ENCODE assay signal across 11 cellular contexts in genomic region chr17:29594441-29595090, GRCh38. TPM values are rescaled to one million over a fixed set of nuclear protein-coding genes. Genes with fewer than 3 reads are reported as not detected.
DNase-seq lines count a peak whose midpoint lies in the region; ATAC-seq, FAIRE-seq and TF ChIP-seq lines count a peak whose summit lies in the region.
"Had no signal": no experiment of that assay in that cellular context is flagged by ENCODE, and none has a peak within 500 bp of the region (broad histone marks: within the 10 kb centered on the region; RNA-seq: fewer than 3 reads in every experiment).

No MANE protein-coding gene starts in this region.

- TF ChIP-seq CTCF in K562 (IDR thresholded peaks at IDR 0.05 in 2 of 3, conservative IDR thresholded peaks at IDR 0.05 in 1 of 3; ENCODE audit: insufficient read depth in 2 of 3, low read depth in 1 of 3, low read length in 3 of 3): 0 out of 6 replicates have a peak, but pooled peaks of 1 of the 3 experiments have one; percentile 4
- no peak for TF ChIP-seq CTCF in sigmoid colon (IDR thresholded peaks at IDR 0.05)

- intact Hi-C loops in K562 (cut with micrococcal nuclease) (loop anchor here (5.0 kb wide), 1 partner anchor 202 kb away; the partner anchor contains the start of gene TAOK1), sigmoid colon (cut with DNase I) (no loop called here)

- H3K9ac ChIP-seq in BLaER1 (peak overlapping the region; percentile 95), K562 (ENCODE audit: insufficient read depth in 1 of 2, low read depth in 2 of 2, low read length in 2 of 2) (peak overlapping the region in 1 of 2 experiments; percentile 91; a peak in 2 of 4 replicates)

- H3K9me1 ChIP-seq in K562 (ENCODE audit: control insufficient read depth, insufficient read depth, low read length): peaks cover 4% of the 10 kb centered on the region

- peaks cover 73% of the 10 kb centered on the region for H3K4me1 ChIP-seq in BLaER1
- H3K4me1 ChIP-seq in K562 (replicated peaks in 1 of 2; ENCODE audit: control insufficient read depth in 2 of 2, insufficient read depth in 2 of 2, low read length in 2 of 2): peaks cover 38 to 76% of the 10 kb centered on the region in 2 experiments
- peaks cover 0 to 48% (median 44%) of the 10 kb centered on the region in 4 donors for H3K4me1 ChIP-seq in sigmoid colon

- H3K4me3 ChIP-seq in BLaER1 (peak overlapping the region; percentile 97), K562 (peak overlapping the region; percentile 63; the same call in 1 of the 2 replicates), sigmoid colon (peak overlapping the region in 2 of 4 donors; percentile 73 to 74)
- peak overlapping the region; percentile 68 for H3K4me3 ChIP-seq in Jurkat, Clone E6-1 (ENCODE audit: low read length)

- H3K9me3 Mint-ChIP-seq in natural killer cell treated with Interleukin-12 subunit alpha and Interleukin-12 subunit beta and Interleukin-15 and Interleukin-18, amount 100 ng/mL, for 72 hours: no peaks in the 10 kb centered on the region

- H3K36me3 ChIP-seq in BLaER1: no peaks in the 10 kb centered on the region
- H3K36me3 ChIP-seq in K562 (ENCODE audit: control insufficient read depth, insufficient read depth, low read length): no peaks in the 10 kb centered on the region
- H3K36me3 ChIP-seq in sigmoid colon: no peaks in the 10 kb centered on the region
- H3K36me3 ChIP-seq: heart right ventricle, right lobe of liver had no signal

- in situ Hi-C loops in K562 (cut with MboI): no loop called here

- no peaks in the 10 kb centered on the region for H3K27me3 ChIP-seq in BLaER1
- H3K27me3 ChIP-seq in K562 (ENCODE audit: control insufficient read depth in 2 of 2, insufficient read depth in 2 of 2, low read length in 2 of 2): no peaks in the 10 kb centered on the region
- H3K27me3 ChIP-seq in sigmoid colon: no peaks in the 10 kb centered on the region
- H3K27me3 ChIP-seq: right lobe of liver had no signal

- H3K4me2 ChIP-seq in BLaER1 (peak overlapping the region; percentile 97), K562 (ENCODE audit: insufficient read depth, low read length) (peak overlapping the region; percentile 77)

- ATAC-seq in K562 (no peak), HG02884 (IDR thresholded peaks at IDR 0.05; ENCODE audit: unreplicated experiment) (no peak)
- ATAC-seq in natural killer cell treated with Interleukin-12 subunit alpha and Interleukin-12 subunit beta and Interleukin-15 and Interleukin-18, amount 100 ng/mL, for 72 hours: no peak
- ATAC-seq: heart right ventricle, right lobe of liver had no signal

- H3K36me3 Mint-ChIP-seq in natural killer cell treated with Interleukin-12 subunit alpha and Interleukin-12 subunit beta and Interleukin-15 and Interleukin-18, amount 100 ng/mL, for 72 hours: no peaks in the 10 kb centered on the region

- FAIRE-seq in K562 (lab: Jason Lieb, UNC): no peak

- no peak for DNase-seq in Jurkat, Clone E6-1 (ENCODE audit: low read depth, low spot score)
- no peak for DNase-seq in K562 (ENCODE audit: extremely low read depth in 1 of 4, low spot score in 3 of 4)
- DNase-seq in natural killer cell treated with Interleukin-12 subunit alpha and Interleukin-12 subunit beta and Interleukin-15 and Interleukin-18, amount 100 ng/mL, for 72 hours (ENCODE audit: low spot score): no peak
- no peak for DNase-seq in OCI-M2 (lab: John Stamatoyannopoulos, UW; ENCODE audit: unreplicated experiment)
- DNase-seq in NCI-H1105 treated with DMSO at 0.1 percent for 48 hours (lab: John Stamatoyannopoulos, UW): no peak
- DNase-seq in sigmoid colon: no peak
- DNase-seq: activated effector memory CD4-positive, alpha-beta T cell treated with anti-CD3 and anti-CD28 coated beads, Interleukin-2, amount 50 U/mL, for 16 hours had no signal

- no TSS peak for BruUV-seq in K562 (replicated peaks; lab: Mats Ljungman, UMichigan)

- TF ChIP-seq POLR2A in K562 (conservative IDR thresholded peaks at IDR 0.05) (no peak), sigmoid colon (IDR thresholded peaks at IDR 0.05) (no peak)

- H3K9me3 ChIP-seq in BLaER1 (no peaks in the 10 kb centered on the region), K562 (replicated peaks; ENCODE audit: control insufficient read depth, insufficient read depth, low read depth, low read length) (no peaks in the 10 kb centered on the region), sigmoid colon (no peaks in the 10 kb centered on the region)
- H3K9me3 ChIP-seq: heart right ventricle, right lobe of liver had no signal

- H3K27ac ChIP-seq in BLaER1 (peak overlapping the region; percentile 93), K562 (ENCODE audit: extremely low read depth, low read depth, low read length) (no peak overlapping the region), sigmoid colon (no peak overlapping the region)
- H3K27ac ChIP-seq: right lobe of liver had no signal

- WGBS in K562 (ENCODE audit: insufficient coverage, low coverage, missing lambda C conversion rate): 69% methylated on average over 11 of the region's 12 CpGs
- WGBS in sigmoid colon, 2 donors: 84 to 85% methylated on average over 12 of the region's 12 CpGs

- TF ChIP-seq EP300 in K562 (IDR thresholded peaks at IDR 0.05; ENCODE audit: low read length) (no peak), sigmoid colon (IDR thresholded peaks at IDR 0.05) (no peak)

- H3K27me3 Mint-ChIP-seq in natural killer cell treated with Interleukin-12 subunit alpha and Interleukin-12 subunit beta and Interleukin-15 and Interleukin-18, amount 100 ng/mL, for 72 hours: peaks cover 0 to 2% of the 10 kb centered on the region in 2 donors

- no peak for TF ChIP-seq RAD21 in K562 (CRISPR knock-in tag; conservative IDR thresholded peaks at IDR 0.05 in 1 of 2, IDR thresholded peaks at IDR 0.05 in 1 of 2)

- peaks cover 12 to 17% of the 10 kb centered on the region in 2 donors for H3K4me1 Mint-ChIP-seq in natural killer cell treated with Interleukin-12 subunit alpha and Interleukin-12 subunit beta and Interleukin-15 and Interleukin-18, amount 100 ng/mL, for 72 hours (ENCODE audit: low read depth in 2 of 2)

- CTCF ChIA-PET in K562 (lab: Yijun Ruan, JAX; ENCODE audit: low intra/inter-chr PET ratio): no interaction called here

- peaks cover 6% of the 10 kb centered on the region; the same call in 2 of the 3 replicates for H3K79me2 ChIP-seq in K562 (ENCODE audit: control insufficient read depth, insufficient read depth, low read length)

- peaks cover 57% of the 10 kb centered on the region for H4K20me1 ChIP-seq in BLaER1
- H4K20me1 ChIP-seq in K562 (replicated peaks; ENCODE audit: control insufficient read depth, insufficient read depth, low read length): peaks cover 12% of the 10 kb centered on the region

- no peak overlapping the region for H2AFZ ChIP-seq in K562 (ENCODE audit: low read depth, low read length)

- no peak overlapping the region for H3K27ac Mint-ChIP-seq in natural killer cell treated with Interleukin-12 subunit alpha and Interleukin-12 subunit beta and Interleukin-15 and Interleukin-18, amount 100 ng/mL, for 72 hours

- H3K4me3 Mint-ChIP-seq in natural killer cell treated with Interleukin-12 subunit alpha and Interleukin-12 subunit beta and Interleukin-15 and Interleukin-18, amount 100 ng/mL, for 72 hours: peak overlapping the region; percentile 51

- POLR2A ChIA-PET in K562 (lab: Yijun Ruan, JAX): interaction anchor here (0.6 to 1.0 kb wide), 2 partner anchors 65 to 633 kb away, joined by 4 read pairs; no protein-coding TSS in a partner anchor

RNA-seq across cellular contexts. Expression of gene ANKRD13B, which starts 1.6 kb away (rescaled TPM):
- polyA plus RNA-seq in Jurkat, Clone E6-1 (2012; ENCODE audit: insufficient read depth, insufficient read length): 41.1 TPM
- 17.2 and 53.9 TPM in 2 replicates for total RNA-seq in K562 (2011; cell fraction: chromatin; rRNA removed; ENCODE audit: low replicate concordance)
- total RNA-seq in K562 (2011; cell fraction: nucleolus; rRNA removed): 37.9 and 41.4 TPM in 2 replicates
- 20.8 and 22.1 TPM in 2 replicates for total RNA-seq in K562 (2011; cell fraction: nucleoplasm; rRNA removed)
- total RNA-seq in K562 (2014; rRNA removed) (15.8 and 17.1 TPM in 2 replicates), K562 (2014; rRNA removed; fragmentation: Illumina TruSeq; extraction: Trizol) (2.5 and 3.5 TPM in 2 replicates), K562 (2015; rRNA removed; fragmentation: Illumina TruSeq; extraction: Trizol) (4.3 and 5.0 TPM in 2 replicates), K562 (2021) (22.3 and 28.1 TPM in 2 replicates), sigmoid colon (10 to 100 TPM in 1 of 4 donors, 1 to 10 TPM in 3; 5.4 to 17.2 (median 6.2) TPM)
- polyA plus RNA-seq in K562 (2011; rRNA removed) (4.6 and 6.5 TPM in 2 replicates), K562 (2014; fragmentation: Illumina TruSeq; extraction: Trizol) (10.3 and 11.7 TPM in 2 replicates), K562 (2014; fragmentation: Nextera tagmentation; extraction: Ambion mirVana) (under 1 TPM; 0.15 to 0.59 TPM), K562 (2014; rRNA removed) (14.2 and 15.6 TPM in 2 replicates), sigmoid colon (1 to 10 TPM; 1.6 to 5.2 (median 3.0) TPM)
- 3.9 and 14.6 TPM in 2 replicates for polyA plus RNA-seq in K562 (2011; cell fraction: cytosol; rRNA removed)
- polyA plus RNA-seq in K562 (2011; cell fraction: nucleus; rRNA removed): 28.4 and 73.6 TPM in 2 replicates
- polyA plus RNA-seq in K562 (2012): 9.4 and 11.3 TPM in 2 replicates
- polyA minus RNA-seq in K562 (2011; rRNA and poly(A)+ RNA removed): 2.5 and 3.7 TPM in 2 replicates
- 8.7 and 9.4 TPM in 2 replicates for polyA minus RNA-seq in K562 (2011; cell fraction: cytosol; rRNA and poly(A)+ RNA removed)
- polyA minus RNA-seq in K562 (2011; cell fraction: nucleus; rRNA and poly(A)+ RNA removed): 11.3 and 11.8 TPM in 2 replicates
- total RNA-seq in natural killer cell treated with Interleukin-12 subunit alpha and Interleukin-12 subunit beta and Interleukin-15 and Interleukin-18, amount 100 ng/mL, for 72 hours: 10 to 100 TPM in 1 of 2 donors, 1 to 10 TPM in 1; 4.4 to 32.5 TPM

RNA-seq across cellular contexts. Expression of gene GIT1, which starts 5.1 kb away (rescaled TPM):
- 65.7 TPM for polyA plus RNA-seq in Jurkat, Clone E6-1 (2012; ENCODE audit: insufficient read depth, insufficient read length)
- total RNA-seq in K562 (2011; cell fraction: chromatin; rRNA removed; ENCODE audit: low replicate concordance): 26.1 and 92.6 TPM in 2 replicates
- total RNA-seq in K562 (2011; cell fraction: nucleolus; rRNA removed): 53.0 and 61.9 TPM in 2 replicates
- 24.8 and 33.5 TPM in 2 replicates for total RNA-seq in K562 (2011; cell fraction: nucleoplasm; rRNA removed)
- 22.6 and 27.5 TPM in 2 replicates for total RNA-seq in K562 (2014; rRNA removed)
- total RNA-seq in K562 (2014; rRNA removed; fragmentation: Illumina TruSeq; extraction: Trizol): 7.2 and 11.4 TPM in 2 replicates
- 17.1 and 17.3 TPM in 2 replicates for total RNA-seq in K562 (2015; rRNA removed; fragmentation: Illumina TruSeq; extraction: Trizol)
- total RNA-seq in K562 (2021): 31.3 and 35.3 TPM in 2 replicates
- 15.9 and 16.5 TPM in 2 replicates for polyA plus RNA-seq in K562 (2011; rRNA removed)
- polyA plus RNA-seq in K562 (2011; cell fraction: cytosol; rRNA removed): 12.4 and 42.3 TPM in 2 replicates
- 30.8 and 82.9 TPM in 2 replicates for polyA plus RNA-seq in K562 (2011; cell fraction: nucleus; rRNA removed)
- polyA plus RNA-seq in K562 (2012): 22.2 and 29.8 TPM in 2 replicates
- polyA plus RNA-seq in K562 (2014; fragmentation: Illumina TruSeq; extraction: Trizol): 29.9 and 31.2 TPM in 2 replicates
- polyA plus RNA-seq in K562 (2014; fragmentation: Nextera tagmentation; extraction: Ambion mirVana): under 1 TPM; 0.35 to 0.38 TPM
- polyA plus RNA-seq in K562 (2014; rRNA removed): 21.4 and 21.6 TPM in 2 replicates
- 7.8 and 14.8 TPM in 2 replicates for polyA minus RNA-seq in K562 (2011; rRNA and poly(A)+ RNA removed)
- 22.0 and 24.6 TPM in 2 replicates for polyA minus RNA-seq in K562 (2011; cell fraction: cytosol; rRNA and poly(A)+ RNA removed)
- polyA minus RNA-seq in K562 (2011; cell fraction: nucleus; rRNA and poly(A)+ RNA removed): 21.4 and 31.9 TPM in 2 replicates
- 100 to 1,000 TPM in 1 of 2 donors, 10 to 100 TPM in 1; 40.8 to 111 TPM for total RNA-seq in natural killer cell treated with Interleukin-12 subunit alpha and Interleukin-12 subunit beta and Interleukin-15 and Interleukin-18, amount 100 ng/mL, for 72 hours
- total RNA-seq in sigmoid colon: 10 to 100 TPM; 13.6 to 31.3 (median 16.8) TPM
- 10 to 100 TPM; 16.9 to 28.5 (median 18.0) TPM for polyA plus RNA-seq in sigmoid colon

RNA-seq across cellular contexts. Expression of gene TP53I13, which starts 26.1 kb away (rescaled TPM):
- polyA plus RNA-seq in Jurkat, Clone E6-1 (2012; ENCODE audit: insufficient read depth, insufficient read length): 53.2 TPM
- total RNA-seq in K562 (2011; cell fraction: chromatin; rRNA removed; ENCODE audit: low replicate concordance): 13.5 and 50.0 TPM in 2 replicates
- 63.0 and 73.5 TPM in 2 replicates for total RNA-seq in K562 (2011; cell fraction: nucleolus; rRNA removed)
- total RNA-seq in K562 (2011; cell fraction: nucleoplasm; rRNA removed): 36.1 and 46.0 TPM in 2 replicates
- total RNA-seq in K562 (2014; rRNA removed) (25.2 and 27.6 TPM in 2 replicates), K562 (2014; rRNA removed; fragmentation: Illumina TruSeq; extraction: Trizol) (1.8 and 3.3 TPM in 2 replicates), K562 (2015; rRNA removed; fragmentation: Illumina TruSeq; extraction: Trizol) (13.0 and 13.9 TPM in 2 replicates), K562 (2021) (24.5 and 28.3 TPM in 2 replicates), sigmoid colon (10 to 100 TPM; 28.8 to 41.8 (median 35.4) TPM)
- polyA plus RNA-seq in K562 (2011; rRNA removed) (9.1 and 10.3 TPM in 2 replicates), K562 (2014; fragmentation: Illumina TruSeq; extraction: Trizol) (4.7 and 13.5 TPM in 2 replicates), K562 (2014; fragmentation: Nextera tagmentation; extraction: Ambion mirVana) (under 1 TPM; 0.08 to 0.13 TPM), K562 (2014; rRNA removed) (23.8 and 27.2 TPM in 2 replicates), sigmoid colon (10 to 100 TPM; 14.4 to 79.0 (median 20.3) TPM)
- polyA plus RNA-seq in K562 (2011; cell fraction: cytosol; rRNA removed): 9.9 and 48.3 TPM in 2 replicates
- polyA plus RNA-seq in K562 (2011; cell fraction: nucleus; rRNA removed): 48.7 and 101 TPM in 2 replicates
- polyA plus RNA-seq in K562 (2012): 16.9 and 38.4 TPM in 2 replicates
- polyA minus RNA-seq in K562 (2011; rRNA and poly(A)+ RNA removed): 1.5 and 4.3 TPM in 2 replicates
- polyA minus RNA-seq in K562 (2011; cell fraction: cytosol; rRNA and poly(A)+ RNA removed): 16.0 and 22.0 TPM in 2 replicates
- polyA minus RNA-seq in K562 (2011; cell fraction: nucleus; rRNA and poly(A)+ RNA removed): 17.6 and 17.8 TPM in 2 replicates
- 10 to 100 TPM; 61.6 to 95.5 TPM for total RNA-seq in natural killer cell treated with Interleukin-12 subunit alpha and Interleukin-12 subunit beta and Interleukin-15 and Interleukin-18, amount 100 ng/mL, for 72 hours

RNA-seq across cellular contexts. Expression of gene ABHD15, which starts 27.7 kb away (rescaled TPM):
- 7.6 TPM for polyA plus RNA-seq in Jurkat, Clone E6-1 (2012; ENCODE audit: insufficient read depth, insufficient read length)
- 4.0 and 8.2 TPM in 2 replicates for total RNA-seq in K562 (2011; cell fraction: chromatin; rRNA removed; ENCODE audit: low replicate concordance)
- total RNA-seq in K562 (2011; cell fraction: nucleolus; rRNA removed): 6.7 and 7.8 TPM in 2 replicates
- total RNA-seq in K562 (2011; cell fraction: nucleoplasm; rRNA removed): 4.4 and 5.1 TPM in 2 replicates
- total RNA-seq in K562 (2014; rRNA removed) (2.4 and 3.1 TPM in 2 replicates), K562 (2014; rRNA removed; fragmentation: Illumina TruSeq; extraction: Trizol) (2.0 and 2.2 TPM in 2 replicates), K562 (2015; rRNA removed; fragmentation: Illumina TruSeq; extraction: Trizol) (3.8 and 4.2 TPM in 2 replicates), K562 (2021) (4.0 and 4.2 TPM in 2 replicates), sigmoid colon (10 to 100 TPM in 1 of 4 donors, 1 to 10 TPM in 3; 4.1 to 10.8 (median 6.7) TPM)
- polyA plus RNA-seq in K562 (2011; rRNA removed) (0.85 and 1.8 TPM in 2 replicates), K562 (2014; fragmentation: Illumina TruSeq; extraction: Trizol) (2.4 and 2.5 TPM in 2 replicates), K562 (2014; fragmentation: Nextera tagmentation; extraction: Ambion mirVana) (under 1 TPM; 0.85 to 0.97 TPM), K562 (2014; rRNA removed) (2.1 and 2.9 TPM in 2 replicates), sigmoid colon (10 to 100 TPM in 1 of 3 donors, 1 to 10 TPM in 2; 4.9 to 10.3 (median 5.4) TPM)
- 0.83 and 3.0 TPM in 2 replicates for polyA plus RNA-seq in K562 (2011; cell fraction: cytosol; rRNA removed)
- polyA plus RNA-seq in K562 (2011; cell fraction: nucleus; rRNA removed): 1.4 and 2.9 TPM in 2 replicates
- polyA plus RNA-seq in K562 (2012): 3.2 and 5.4 TPM in 2 replicates
- 1.6 and 3.6 TPM in 2 replicates for polyA minus RNA-seq in K562 (2011; rRNA and poly(A)+ RNA removed)
- polyA minus RNA-seq in K562 (2011; cell fraction: cytosol; rRNA and poly(A)+ RNA removed): 1.5 and 2.9 TPM in 2 replicates
- polyA minus RNA-seq in K562 (2011; cell fraction: nucleus; rRNA and poly(A)+ RNA removed): 1.7 and 2.8 TPM in 2 replicates
- total RNA-seq in natural killer cell treated with Interleukin-12 subunit alpha and Interleukin-12 subunit beta and Interleukin-15 and Interleukin-18, amount 100 ng/mL, for 72 hours: 10 to 100 TPM; 12.6 to 20.3 TPM

RNA-seq across cellular contexts. Expression of gene CORO6, which starts 28.1 kb away (rescaled TPM):
- polyA plus RNA-seq in Jurkat, Clone E6-1 (2012; ENCODE audit: insufficient read depth, insufficient read length): 1.7 TPM
- 15.2 and 53.0 TPM in 2 replicates for total RNA-seq in K562 (2011; cell fraction: chromatin; rRNA removed; ENCODE audit: low replicate concordance)
- 19.7 and 21.4 TPM in 2 replicates for total RNA-seq in K562 (2011; cell fraction: nucleolus; rRNA removed)
- 13.7 and 15.3 TPM in 2 replicates for total RNA-seq in K562 (2011; cell fraction: nucleoplasm; rRNA removed)
- 2.8 and 2.9 TPM in 2 replicates for total RNA-seq in K562 (2014; rRNA removed)
- 0.47 and 0.64 TPM in 2 replicates for total RNA-seq in K562 (2014; rRNA removed; fragmentation: Illumina TruSeq; extraction: Trizol)
- total RNA-seq in K562 (2015; rRNA removed; fragmentation: Illumina TruSeq; extraction: Trizol): 1.7 and 2.5 TPM in 2 replicates
- total RNA-seq in K562 (2021): 4.4 TPM in 2 replicates
- polyA plus RNA-seq in K562 (2011; rRNA removed): 9.8 and 11.9 TPM in 2 replicates
- polyA plus RNA-seq in K562 (2011; cell fraction: cytosol; rRNA removed): 4.9 and 9.8 TPM in 2 replicates
- 96.7 and 310 TPM in 2 replicates for polyA plus RNA-seq in K562 (2011; cell fraction: nucleus; rRNA removed)
- polyA plus RNA-seq in K562 (2012): 4.9 and 6.6 TPM in 2 replicates
- polyA plus RNA-seq in K562 (2014; fragmentation: Illumina TruSeq; extraction: Trizol): 2.4 and 3.1 TPM in 2 replicates
- under 1 TPM; 0.04 to 0.11 TPM for polyA plus RNA-seq in K562 (2014; fragmentation: Nextera tagmentation; extraction: Ambion mirVana)
- polyA plus RNA-seq in K562 (2014; rRNA removed): 6.6 and 9.1 TPM in 2 replicates
- 5.3 and 14.2 TPM in 2 replicates for polyA minus RNA-seq in K562 (2011; rRNA and poly(A)+ RNA removed)
- 2.5 and 5.4 TPM in 2 replicates for polyA minus RNA-seq in K562 (2011; cell fraction: cytosol; rRNA and poly(A)+ RNA removed)
- polyA minus RNA-seq in K562 (2011; cell fraction: nucleus; rRNA and poly(A)+ RNA removed): 15.4 and 24.0 TPM in 2 replicates
- total RNA-seq in natural killer cell treated with Interleukin-12 subunit alpha and Interleukin-12 subunit beta and Interleukin-15 and Interleukin-18, amount 100 ng/mL, for 72 hours: 10 to 100 TPM in 1 of 2 donors, 1 to 10 TPM in 1; 2.1 to 10.2 TPM
- total RNA-seq in sigmoid colon: 10 to 100 TPM; 23.9 to 94.4 (median 35.1) TPM
- 1 to 10 TPM in 2 of 3 donors, under 1 TPM in 1; 0.23 to 4.9 (median 3.0) TPM for polyA plus RNA-seq in sigmoid colon
